In the genomic region with DNA sequence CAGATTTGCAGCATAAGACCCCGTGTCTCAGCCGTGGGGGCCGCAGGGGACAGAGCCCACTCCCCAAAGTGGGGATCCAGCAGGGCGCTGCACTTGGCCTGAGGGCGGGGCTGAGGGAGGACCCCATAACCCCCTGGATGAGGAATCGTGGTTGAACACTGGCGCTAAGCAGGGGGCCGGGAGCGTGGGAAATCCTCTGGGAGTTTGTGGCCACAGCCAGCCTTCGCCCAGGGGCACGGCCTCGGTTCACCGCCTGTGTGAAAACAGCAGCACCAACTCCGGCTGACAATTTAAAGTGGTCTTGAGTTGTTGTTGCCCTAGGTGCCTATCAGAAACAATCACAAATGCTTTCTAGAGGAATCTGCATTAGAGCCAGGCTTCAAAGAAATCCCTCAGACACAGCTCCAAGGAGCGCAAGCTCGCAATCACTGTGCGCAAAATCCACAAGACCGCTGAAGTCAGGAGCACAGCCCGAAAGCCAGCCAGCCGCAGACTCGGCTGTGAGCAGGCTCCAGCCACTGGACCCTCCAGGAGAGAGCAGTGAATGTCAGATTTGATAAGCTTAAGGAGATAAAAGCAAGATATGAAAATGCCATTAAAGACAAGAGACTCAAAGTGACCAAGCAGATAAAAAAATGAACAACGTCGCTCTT, we compare ENCODE assay signal across 23 cellular contexts. TPM values are rescaled to one million over a fixed set of nuclear protein-coding genes. Genes with fewer than 3 reads are reported as not detected.
DNase-seq lines count a peak whose midpoint lies in the region; ATAC-seq and TF ChIP-seq lines count a peak whose summit lies in the region.
"Had no signal": no experiment of that assay in that cellular context is flagged by ENCODE, and none has a peak within 500 bp of the region (broad histone marks: within the 10 kb centered on the region; RNA-seq: fewer than 3 reads in every experiment).

No MANE protein-coding gene starts in this region.

- no peak overlapping the region for H2BK12ac ChIP-seq in neuronal stem cell (ENCODE audit: low read length)

- H3K4me2 ChIP-seq in neuronal stem cell (ENCODE audit: insufficient read depth, low read length, poor library complexity, severe bottlenecking), result no peak overlapping the region
- H3K4me2 ChIP-seq: KMS-11 had no signal

- H3K4me1 ChIP-seq in right atrium auricular region (peaks cover 0 to 73% of the 10 kb centered on the region in 2 donors), endodermal cell (ENCODE audit: control insufficient read depth, insufficient read depth, low read length) (peaks cover 7% of the 10 kb centered on the region), neuronal stem cell (ENCODE audit: control insufficient read depth in 2 of 2, insufficient read depth in 1 of 2, low read depth in 1 of 2, low read length in 2 of 2) (peaks cover 0 to 2% of the 10 kb centered on the region in 2 donors)

- H2BK120ac ChIP-seq in neuronal stem cell (ENCODE audit: low read depth, low read length), result no peak overlapping the region

- DNase-seq in right atrium auricular region (ENCODE audit: low spot score), result peak; percentile 34
- no peak for DNase-seq in left ventricle myocardium superior
- DNase-seq in endodermal cell, result peak; percentile 35
- DNase-seq in neuronal stem cell (ENCODE audit: low spot score), result no peak
- DNase-seq in HCEC 1CT, result no peak
- no peak for DNase-seq in NCI-H510A (lab: John Stamatoyannopoulos, UW)
- DNase-seq in NCI-H2107 treated with DMSO at 0.1 percent for 48 hours (lab: John Stamatoyannopoulos, UW; ENCODE audit: unreplicated experiment), result no peak
- DNase-seq: CD8-positive, alpha-beta memory T cell; DMS79 treated with DMSO at 0.1 percent for 48 hours; GF-D8; NCI-H1048; NCI-H1417 treated with DMSO at 0.1 percent for 48 hours; NCI-H1694 treated with DMSO at 0.1 percent for 48 hours; NCI-H2081; NCI-H2171; NCI-H345; NCI-H524; NCI-H748 treated with DMSO at 0.1 percent for 48 hours had no signal

- no peak overlapping the region for H3K4me3 Mint-ChIP-seq in endodermal cell
- H3K4me3 Mint-ChIP-seq: CD8-positive, alpha-beta memory T cell; IgD-negative memory B cell had no signal

- 93 to 95% methylated on average over 20 to 23 of the region's 23 CpGs for WGBS in endodermal cell (ENCODE audit: insufficient coverage in 1 of 2, insufficient read length in 1 of 2), 2 experiments
- no CpG with 5 or more reads among the region's 23 CpGs for WGBS in neuronal stem cell (ENCODE audit: extremely low coverage in 2 of 2, insufficient read length in 2 of 2, insufficient replicate concordance in 1 of 2), 2 donors

- H3K27ac Mint-ChIP-seq in endodermal cell, result no peak overlapping the region
- H3K27ac Mint-ChIP-seq: CD8-positive, alpha-beta memory T cell had no signal

- H3K27ac ChIP-seq in right atrium auricular region (no peak overlapping the region), endodermal cell (ENCODE audit: low read depth, low read length) (no peak overlapping the region), neuronal stem cell (replicated peaks; ENCODE audit: low read length) (no peak overlapping the region)
- H3K27ac ChIP-seq: HL-60, KMS-11 had no signal

- no peak overlapping the region for H3K4ac ChIP-seq in neuronal stem cell (ENCODE audit: low read length)

- H3K4me1 Mint-ChIP-seq in endodermal cell, result peaks cover 17% of the 10 kb centered on the region

- H3K4me3 ChIP-seq in right atrium auricular region (no peak overlapping the region), endodermal cell (ENCODE audit: low read length) (no peak overlapping the region), neuronal stem cell (ENCODE audit: low read length in 2 of 2) (no peak overlapping the region)

- no peaks in the 10 kb centered on the region for H3K36me3 ChIP-seq in right atrium auricular region
- H3K36me3 ChIP-seq in endodermal cell (ENCODE audit: control insufficient read depth, insufficient read depth, low read length), result no peaks in the 10 kb centered on the region
- H3K36me3 ChIP-seq in neuronal stem cell (replicated peaks in 1 of 2; ENCODE audit: control insufficient read depth in 2 of 2, insufficient read depth in 2 of 2, low read length in 2 of 2), result no peaks in the 10 kb centered on the region

- ATAC-seq in left ventricle myocardium superior (no peak), GM21515 (IDR thresholded peaks at IDR 0.05; ENCODE audit: unreplicated experiment) (no peak)
- ATAC-seq: SK-N-SH treated with all-trans-retinoic acid at 6 μM for 48 hours had no signal

- H3K9ac ChIP-seq in endodermal cell (ENCODE audit: extremely low read depth, low read length, poor library complexity, severe bottlenecking) (no peak overlapping the region), neuronal stem cell (ENCODE audit: low read depth, low read length, poor library complexity) (no peak overlapping the region)
- H3K9ac ChIP-seq: KMS-11 had no signal

- no peaks in the 10 kb centered on the region for H3K9me3 Mint-ChIP-seq in endodermal cell

- TF ChIP-seq CTCF in right atrium auricular region (IDR thresholded peaks at IDR 0.05), result no peak
- no peak for TF ChIP-seq CTCF in endodermal cell (conservative IDR thresholded peaks at IDR 0.05)

- peaks cover 0 to 3% of the 10 kb centered on the region in 2 donors for H3K9me3 ChIP-seq in right atrium auricular region
- no peaks in the 10 kb centered on the region for H3K9me3 ChIP-seq in endodermal cell (ENCODE audit: control insufficient read depth, low read length)
- no peaks in the 10 kb centered on the region for H3K9me3 ChIP-seq in neuronal stem cell (replicated peaks in 1 of 2; ENCODE audit: control insufficient read depth in 2 of 2, insufficient read depth in 1 of 2, low read depth in 1 of 2, low read length in 2 of 2)

- H3K27me3 ChIP-seq in right atrium auricular region, result no peaks in the 10 kb centered on the region
- H3K27me3 ChIP-seq in endodermal cell (ENCODE audit: control insufficient read depth, insufficient read depth, low read length, poor library complexity, severe bottlenecking), result no peaks in the 10 kb centered on the region
- H3K27me3 ChIP-seq in neuronal stem cell (ENCODE audit: control insufficient read depth in 3 of 3, insufficient read depth in 3 of 3, low read depth in 1 of 3, low read length in 3 of 3), result no peaks in the 10 kb centered on the region

- no peak overlapping the region for H3K14ac ChIP-seq in neuronal stem cell (ENCODE audit: low read length)

- no peak overlapping the region for H2BK15ac ChIP-seq in neuronal stem cell (ENCODE audit: low read length)

- H3K23ac ChIP-seq in neuronal stem cell (ENCODE audit: low read depth, low read length, poor library complexity), result no peak overlapping the region

- H2AFZ ChIP-seq in neuronal stem cell (ENCODE audit: low read length), result no peak overlapping the region

- no peak overlapping the region for H2BK5ac ChIP-seq in neuronal stem cell (ENCODE audit: low read length)

- no peaks in the 10 kb centered on the region for H3K36me3 Mint-ChIP-seq in endodermal cell (ENCODE audit: low read depth)

- H3K27me3 Mint-ChIP-seq in endodermal cell (ENCODE audit: insufficient read depth), result peaks cover 1% of the 10 kb centered on the region

- H2AK5ac ChIP-seq in neuronal stem cell (ENCODE audit: low read depth, low read length), result peak overlapping the region; percentile 40

- no peak overlapping the region for H3K18ac ChIP-seq in neuronal stem cell (ENCODE audit: low read length)

- intact Hi-C loops in left ventricle myocardium superior (cut with micrococcal nuclease), result no loop called here

- H4K91ac ChIP-seq in neuronal stem cell (ENCODE audit: low read depth, low read length, poor library complexity), result no peak overlapping the region

- H4K8ac ChIP-seq in neuronal stem cell (ENCODE audit: low read depth, low read length), result no peak overlapping the region

- no peaks in the 10 kb centered on the region for H3K79me1 ChIP-seq in neuronal stem cell (ENCODE audit: low read depth, low read length)

RNA-seq across cellular contexts. Expression of a gene that starts 10.9 kb away (rescaled TPM):
- total RNA-seq in right atrium auricular region (100 to 1,000 TPM in 1 of 2 donors, 10 to 100 TPM in 1; 78.6 to 131 TPM), left ventricle myocardium superior (63.4 TPM), endodermal cell (10 to 100 TPM; 17.9 to 23.9 TPM)
- 16.7 TPM for polyA plus RNA-seq in endodermal cell (2013, experiment 1 of 2)
- polyA plus RNA-seq in endodermal cell (2013, experiment 2 of 2), result 16.3 TPM
- 12.6 TPM for polyA plus RNA-seq in neuronal stem cell (2013, experiment 1 of 2)
- polyA plus RNA-seq in neuronal stem cell (2013, experiment 2 of 2), result 13.2 TPM

RNA-seq across cellular contexts. Expression of a gene that starts 51.5 kb away (rescaled TPM):
- total RNA-seq in right atrium auricular region (under 1 TPM; 0.20 to 0.52 TPM), left ventricle myocardium superior (0.67 TPM), endodermal cell (1 to 10 TPM in 1 of 2 donors, under 1 TPM in 1; 0.80 to 2.5 TPM)
- polyA plus RNA-seq in endodermal cell (2013, experiment 1 of 2), result 0.11 TPM
- polyA plus RNA-seq in endodermal cell (2013, experiment 2 of 2), result 0.33 TPM
- 0.14 TPM for polyA plus RNA-seq in neuronal stem cell (2013, experiment 1 of 2)
- 0.10 TPM for polyA plus RNA-seq in neuronal stem cell (2013, experiment 2 of 2)

Comparison
In these comparisons a context has a peak if more than half of its experiments do, and no peak if none do; other contexts are left out.
1. DNase-seq: peak in right atrium auricular region (single experiment) and endodermal cell (single experiment); none in left ventricle myocardium superior (single experiment), neuronal stem cell (single experiment), HCEC 1CT (single experiment), NCI-H510A (single experiment) and NCI-H2107 treated with DMSO at 0.1 percent for 48 hours (single experiment).